ENCODE assay signal across 8 cellular contexts in the genomic region with DNA sequence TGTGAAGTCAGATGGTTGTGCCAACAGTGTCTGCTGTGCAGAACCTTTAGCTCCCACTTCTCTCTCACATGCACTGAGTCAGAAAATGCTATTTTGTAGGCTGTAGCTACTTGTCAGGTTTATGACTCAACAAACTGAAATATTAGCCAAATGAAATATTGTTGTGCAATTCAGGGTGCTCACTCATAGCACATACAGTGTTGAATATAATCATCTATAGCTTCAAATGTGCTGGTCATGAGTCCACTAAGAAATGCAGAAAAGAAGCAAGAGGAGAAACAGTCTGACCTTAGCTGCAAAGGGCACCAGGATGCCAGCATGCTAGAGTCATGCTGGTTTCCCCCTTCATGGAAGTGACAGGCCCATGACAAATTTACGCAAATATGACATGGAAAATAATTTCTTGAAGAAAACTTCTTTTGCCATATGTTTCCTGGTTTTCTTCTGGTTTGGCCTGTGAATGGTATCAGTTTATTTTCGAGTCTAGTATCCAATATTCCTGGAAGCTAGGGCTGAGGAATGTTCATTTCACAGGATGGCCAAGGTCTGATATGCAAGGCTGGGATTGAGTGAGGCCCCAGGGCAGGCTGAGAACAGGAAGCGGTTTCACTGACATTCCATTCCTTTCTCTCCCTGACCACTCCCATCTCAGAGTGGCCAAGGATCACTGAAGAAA. TPM values are rescaled to one million over a fixed set of nuclear protein-coding genes. Genes with fewer than 3 reads are reported as not detected.
DNase-seq lines count a peak whose midpoint lies in the region; ATAC-seq, FAIRE-seq and TF ChIP-seq lines count a peak whose summit lies in the region.

No MANE protein-coding gene starts in this region.

- H4K20me1 ChIP-seq in IMR-90 (ENCODE audit: insufficient read depth, low read length): peaks cover 3% of the 10 kb centered on the region; the same call in 1 of the 2 replicates

- H2AK9ac ChIP-seq in IMR-90 (replicated peaks; ENCODE audit: low read depth, low read length, poor library complexity): peak overlapping the region; percentile 31

- no peak for FAIRE-seq in kidney (lab: Jason Lieb, UNC)

- H3K27me3 ChIP-seq in IMR-90 (ENCODE audit: control insufficient read depth, insufficient read depth, low read length) (no peaks in the 10 kb centered on the region), brain microvascular endothelial cell (replicated peaks) (no peaks in the 10 kb centered on the region), thoracic aorta (replicated peaks; ENCODE audit: insufficient read depth) (no peaks in the 10 kb centered on the region)

- no peak overlapping the region for H2AK5ac ChIP-seq in IMR-90 (ENCODE audit: low read depth, low read length)

- TF ChIP-seq RAD21 in IMR-90 (IDR thresholded peaks at IDR 0.05; ENCODE audit: low read length): no peak

- in situ Hi-C loops in IMR-90 (cut with MboI; ENCODE audit: low sequenced_read_pairs) (loop anchor here (10.0 to 25.0 kb wide), 2 partner anchors 384 to 797 kb away; no protein-coding TSS in a partner anchor), brain microvascular endothelial cell (cut with HindIII; ENCODE audit: low pct_ligation_motif_present, low sequenced_read_pairs) (no loop called here)

- TF ChIP-seq POLR2A in IMR-90 (IDR thresholded peaks at IDR 0.05; ENCODE audit: low read depth, low read length): 0 out of 2 replicates have a peak, but pooled peaks have one; percentile 7

- dilution Hi-C loops in IMR-90 (cut with HindIII; ENCODE audit: low sequenced_read_pairs, unreplicated experiment): no loop called here

- DNase-seq in IMR-90: peak; percentile 97
- DNase-seq in brain microvascular endothelial cell: peak; percentile 93
- DNase-seq in kidney: no peak
- no peak for DNase-seq in thoracic aorta (ENCODE audit: low spot score)
- no peak for DNase-seq in ureter (ENCODE audit: low spot score)
- no peak for DNase-seq in DMS 273 treated with DMSO at 0.1 percent for 48 hours (lab: John Stamatoyannopoulos, UW)
- DNase-seq in NCI-H1694 treated with DMSO at 0.1 percent for 48 hours (lab: John Stamatoyannopoulos, UW): no peak

- peak overlapping the region; percentile 81 for H3K14ac ChIP-seq in IMR-90 (replicated peaks; ENCODE audit: low read depth, low read length)

- H2AFZ ChIP-seq in IMR-90 (replicated peaks; ENCODE audit: low read length, poor library complexity): peak overlapping the region; percentile 24

- WGBS in IMR-90 (ENCODE audit: extremely low coverage in 2 of 2, insufficient read length in 1 of 2), 2 experiments: no CpG with 5 or more reads among the region's 3 CpGs

- H2BK120ac ChIP-seq in IMR-90 (ENCODE audit: low read depth, low read length): peak overlapping the region; percentile 90

- peak overlapping the region; percentile 7; the same call in 1 of the 2 replicates for H3K18ac ChIP-seq in IMR-90 (ENCODE audit: low read depth, low read length)

- peak overlapping the region; percentile 93 for H2BK20ac ChIP-seq in IMR-90 (ENCODE audit: low read depth, low read length)

- peak overlapping the region; percentile 71; the same call in 1 of the 2 replicates for H3K56ac ChIP-seq in IMR-90 (ENCODE audit: extremely low read depth, insufficient read depth, low read length)

- intact Hi-C loops in IMR-90 (cut with micrococcal nuclease) (no loop called here), kidney (cut with DNase I) (no loop called here)

- H2BK15ac ChIP-seq in IMR-90 (ENCODE audit: low read depth, low read length): peak overlapping the region; percentile 67; the same call in 2 of the 3 replicates

- no peak overlapping the region for H4K5ac ChIP-seq in IMR-90 (ENCODE audit: low read depth, low read length)

- H2BK5ac ChIP-seq in IMR-90 (ENCODE audit: low read depth, low read length, poor library complexity, severe bottlenecking): peak overlapping the region; percentile 89

- H3K9ac ChIP-seq in IMR-90 (ENCODE audit: low read depth, low read length) (no peak overlapping the region), kidney (ENCODE audit: low read length in 2 of 2) (no peak overlapping the region)

- peak overlapping the region; percentile 35; the same call in 1 of the 2 replicates for H3K23ac ChIP-seq in IMR-90 (ENCODE audit: low read depth, low read length)

- TF ChIP-seq CTCF in IMR-90 (conservative IDR thresholded peaks at IDR 0.05; ENCODE audit: low read depth, low read length): no peak
- TF ChIP-seq CTCF in brain microvascular endothelial cell (IDR thresholded peaks at IDR 0.05; ENCODE audit: low read depth, low read length, missing control alignments): no peak
- TF ChIP-seq CTCF in kidney (IDR thresholded peaks at IDR 0.05; ENCODE audit: borderline replicate concordance, extremely low read depth, insufficient read depth): no peak
- no peak for TF ChIP-seq CTCF in thoracic aorta (IDR thresholded peaks at IDR 0.05)

- POLR2A ChIA-PET in IMR-90 (lab: Charles Lee; ENCODE audit: unreplicated experiment): no interaction called here

- H3K27ac ChIP-seq in IMR-90 (ENCODE audit: insufficient read depth, low read length) (peak overlapping the region; percentile 68), brain microvascular endothelial cell (peak overlapping the region; percentile 99), kidney (ENCODE audit: low read depth in 2 of 2, low read length in 2 of 2) (peak overlapping the region; percentile 52 to 82), thoracic aorta (peak overlapping the region; percentile 82 to 85)

- CTCF ChIA-PET in IMR-90 (lab: Yijun Ruan, JAX): interaction anchor here (0.7 to 2.5 kb wide), 4 partner anchors 10 to 572 kb away, joined by 3 to 6 read pairs (median 4); a partner anchor contains a TSS

- H3K9me3 ChIP-seq in IMR-90 (ENCODE audit: control insufficient read depth, insufficient read depth, low read length): no peaks in the 10 kb centered on the region
- H3K9me3 ChIP-seq in kidney (ENCODE audit: control insufficient read depth in 1 of 2, low read length in 2 of 2): no peaks in the 10 kb centered on the region
- no peaks in the 10 kb centered on the region for H3K9me3 ChIP-seq in thoracic aorta

- H3K4me1 ChIP-seq in IMR-90 (ENCODE audit: control insufficient read depth, insufficient read depth, low read length) (peaks cover 10% of the 10 kb centered on the region), kidney (ENCODE audit: control insufficient read depth in 1 of 2, insufficient read depth in 1 of 2, low read depth in 1 of 2, low read length in 2 of 2) (peaks cover 8 to 9% of the 10 kb centered on the region in 2 donors), thoracic aorta (ENCODE audit: control insufficient read depth in 1 of 2, low read depth in 2 of 2) (peaks cover 28 to 64% of the 10 kb centered on the region in 2 donors)

- H3K36me3 ChIP-seq in IMR-90 (ENCODE audit: control insufficient read depth, insufficient read depth, low read length): no peaks in the 10 kb centered on the region
- H3K36me3 ChIP-seq in brain microvascular endothelial cell (replicated peaks): no peaks in the 10 kb centered on the region
- no peaks in the 10 kb centered on the region for H3K36me3 ChIP-seq in kidney (ENCODE audit: control insufficient read depth in 1 of 2, insufficient read depth in 2 of 2, low read length in 2 of 2)
- H3K36me3 ChIP-seq in thoracic aorta: no peaks in the 10 kb centered on the region

- H4K91ac ChIP-seq in IMR-90 (ENCODE audit: insufficient read depth, low read depth, low read length): peak overlapping the region; percentile 5

- no peaks in the 10 kb centered on the region; the same call in none of the 2 replicates for H3K9me1 ChIP-seq in IMR-90 (ENCODE audit: insufficient read depth, low read length)

- ATAC-seq in IMR-90 (ENCODE audit: low read depth) (peak; percentile 87), thoracic aorta (ENCODE audit: insufficient number of reproducible peaks, low FRiP score, low read depth) (peak; percentile 79), GM19395 (IDR thresholded peaks at IDR 0.05; ENCODE audit: unreplicated experiment) (no peak)

- no TSS peak for BruUV-seq in IMR-90 (replicated peaks; lab: Mats Ljungman, UMichigan)

- peak overlapping the region; percentile 15 to 85; a peak in 2 of 4 replicates for H4K8ac ChIP-seq in IMR-90 (ENCODE audit: low read depth in 2 of 2, low read length in 2 of 2)

- H3K79me1 ChIP-seq in IMR-90 (ENCODE audit: low read depth in 1 of 2, low read length in 2 of 2): no peaks in the 10 kb centered on the region

- H3K4ac ChIP-seq in IMR-90 (ENCODE audit: low read depth, low read length): peak overlapping the region; percentile 91

- peak overlapping the region; percentile 24; the same call in 1 of the 2 replicates for H3K4me2 ChIP-seq in IMR-90 (ENCODE audit: low read depth, low read length)

- no peak overlapping the region for H3K4me3 ChIP-seq in IMR-90 (ENCODE audit: insufficient read depth, low read depth, low read length)
- no peak overlapping the region for H3K4me3 ChIP-seq in brain microvascular endothelial cell (ENCODE audit: low read depth, low read length)
- H3K4me3 ChIP-seq in kidney (ENCODE audit: low read length in 2 of 2): no peak overlapping the region
- no peak overlapping the region for H3K4me3 ChIP-seq in thoracic aorta

TF ChIP-seq in IMR-90, 13 proteins besides CTCF, POLR2A, EP300 and RAD21 (continues in another document):
- TF ChIP-seq CHD1 (IDR thresholded peaks at IDR 0.05; ENCODE audit: low read depth, low read length): no peak
- no peak for TF ChIP-seq SMC3 (IDR thresholded peaks at IDR 0.05; ENCODE audit: low read depth, low read length)
- TF ChIP-seq FOS (IDR thresholded peaks at IDR 0.05; ENCODE audit: low read depth, low read length): peak; percentile 90
- TF ChIP-seq BHLHE40 (IDR thresholded peaks at IDR 0.05; ENCODE audit: low read depth, low read length): peak; percentile 81
- TF ChIP-seq RFX5 (IDR thresholded peaks at IDR 0.05; ENCODE audit: low read depth, low read length): no peak
- TF ChIP-seq MAFK (IDR thresholded peaks at IDR 0.05; ENCODE audit: low read depth, low read length): peak; percentile 40
- TF ChIP-seq MAZ (IDR thresholded peaks at IDR 0.05; ENCODE audit: borderline replicate concordance, low read depth, low read length): peak; percentile 38; the same call in 1 of the 2 replicates
- TF ChIP-seq CEBPB (IDR thresholded peaks at IDR 0.05; ENCODE audit: low read depth, low read length): peak; percentile 100

RNA-seq across cellular contexts. Expression of a gene that starts 10.3 kb away (rescaled TPM):
- total RNA-seq in IMR-90 (2012; rRNA removed): 0.18 and 0.28 TPM in 2 replicates
- 0.99 and 3.7 TPM in 2 replicates for polyA plus RNA-seq in IMR-90 (2012; rRNA removed)
- polyA plus RNA-seq in IMR-90 (2012; cell fraction: cytosol; rRNA removed): 1.4 and 7.8 TPM in 2 replicates
- 53.1 and 64.1 TPM in 2 replicates for polyA plus RNA-seq in IMR-90 (2012; cell fraction: nucleus; rRNA removed; ENCODE audit: low replicate concordance)
- total RNA-seq in kidney: 17.8 TPM
- polyA plus RNA-seq in kidney (ENCODE audit: insufficient read depth, low read depth, low replicate concordance): 16.9 TPM
- total RNA-seq in thoracic aorta: 10 to 100 TPM; 34.0 to 71.4 TPM
- 3.3 TPM for total RNA-seq in ureter

RNA-seq across cellular contexts. Expression of a gene that starts 48.7 kb away (rescaled TPM):
- total RNA-seq in IMR-90 (2012; rRNA removed) (4.3 and 9.2 TPM in 2 replicates), kidney (16.3 TPM), thoracic aorta (10 to 100 TPM in 1 of 2 donors, 1 to 10 TPM in 1; 5.8 to 26.9 TPM), ureter (15.9 TPM)
- polyA plus RNA-seq in IMR-90 (2012; rRNA removed) (1.5 and 2.8 TPM in 2 replicates), kidney (ENCODE audit: insufficient read depth, low read depth, low replicate concordance) (12.3 TPM)
- polyA plus RNA-seq in IMR-90 (2012; cell fraction: cytosol; rRNA removed): 0.56 and 0.87 TPM in 2 replicates
- polyA plus RNA-seq in IMR-90 (2012; cell fraction: nucleus; rRNA removed; ENCODE audit: low replicate concordance): 0.81 and 4.3 TPM in 2 replicates

Comparison
In these comparisons a context has a peak if more than half of its experiments do, and no peak if none do; other contexts are left out.
1. DNase-seq: peak in IMR-90 (single experiment) and brain microvascular endothelial cell (single experiment); none in kidney (single experiment), thoracic aorta (single experiment), ureter (single experiment), DMS 273 treated with DMSO at 0.1 percent for 48 hours (single experiment) and NCI-H1694 treated with DMSO at 0.1 percent for 48 hours (single experiment).
2. Peak in every context shown above with its lines, with median percentiles within 50 percentile points of each other: H3K27ac ChIP-seq.